8 cellular contexts compared by ENCODE assay signal in the genomic region with DNA sequence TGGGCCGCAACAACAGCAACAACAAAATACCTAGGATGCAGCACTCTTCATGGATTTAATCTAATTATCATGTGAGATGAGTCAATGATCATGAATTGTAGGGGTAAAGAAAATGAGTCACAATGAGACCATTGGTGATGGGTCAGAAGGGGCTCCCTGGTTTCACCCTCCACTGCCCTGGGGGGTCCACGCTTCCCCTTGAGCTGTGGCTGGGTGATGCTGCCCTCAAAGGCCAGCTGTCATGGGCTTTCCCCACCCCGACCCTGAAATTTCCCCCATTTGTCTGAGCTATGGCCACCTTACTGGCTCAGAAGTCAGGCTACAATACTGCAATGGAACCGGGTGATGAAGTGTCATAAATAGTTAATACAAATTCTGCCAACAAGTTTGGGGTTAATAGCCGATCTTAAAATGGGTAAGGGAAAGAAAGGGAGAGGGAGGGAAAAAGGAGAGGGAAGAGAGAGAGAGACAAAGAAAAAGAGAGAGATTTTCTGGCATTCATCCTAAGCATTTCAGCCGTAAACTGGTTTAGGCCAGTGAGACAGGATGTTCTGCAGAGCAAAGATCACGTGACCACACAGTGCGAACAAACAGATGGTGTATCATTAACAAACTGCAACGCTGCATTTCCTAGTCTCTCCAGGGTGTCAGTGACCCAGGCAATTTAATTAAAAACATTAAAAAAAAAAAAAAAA.
DNase-seq lines count a peak whose midpoint lies in the region; FAIRE-seq and TF ChIP-seq lines count a peak whose summit lies in the region.

No MANE protein-coding gene starts in this region.

- peak; percentile 28 for DNase-seq in stimulated activated CD4-positive, alpha-beta T cell treated with anti-CD3 and anti-CD28 coated beads, Interleukin-2, amount 100 ng/mL, for 4 hours (ENCODE audit: low read depth)
- DNase-seq in stimulated activated CD4-positive, alpha-beta T cell treated with anti-CD3 and anti-CD28 coated beads, Interleukin-4, amount 100 ng/mL, for 1 hour = no peak
- peak; percentile 14 for DNase-seq in HS-5 (ENCODE audit: low read depth)
- DNase-seq in RCC 7860 (ENCODE audit: low spot score) = peak; percentile 91
- DNase-seq in iris pigment epithelial cell (ENCODE audit: low read depth) = peak; percentile 92
- DNase-seq in smooth muscle cell of the brain vasculature (ENCODE audit: low read depth, low spot score) = peak; percentile 55
- no peak for DNase-seq in NCI-H1930 (lab: John Stamatoyannopoulos, UW)

- peaks cover 19% of the 10 kb centered on the region for H3K27me3 Mint-ChIP-seq in brain

- peak; percentile 91 for FAIRE-seq in RCC 7860 (lab: Jason Lieb, UNC)

- peaks cover 0 to 6% (median 4%) of the 10 kb centered on the region in 5 experiments for H3K9me3 Mint-ChIP-seq in brain

- no peaks in the 10 kb centered on the region for H3K36me3 Mint-ChIP-seq in brain

- peak overlapping the region in 4 of 5 experiments; percentile 1 to 56 (median 25) for H3K4me3 Mint-ChIP-seq in brain

- H3K27ac Mint-ChIP-seq in brain = peak overlapping the region; percentile 89 to 98 (median 96)

- no peak for TF ChIP-seq CTCF in brain (conservative IDR thresholded peaks at IDR 0.05)

- H3K4me1 Mint-ChIP-seq in brain = peaks cover 45% of the 10 kb centered on the region

Comparison
In these comparisons a context has a peak if more than half of its experiments do, and no peak if none do; other contexts are left out.
1. DNase-seq: peak in stimulated activated CD4-positive, alpha-beta T cell treated with anti-CD3 and anti-CD28 coated beads, Interleukin-2, amount 100 ng/mL, for 4 hours (single experiment), HS-5 (single experiment), RCC 7860 (single experiment), iris pigment epithelial cell (single experiment) and smooth muscle cell of the brain vasculature (single experiment); none in stimulated activated CD4-positive, alpha-beta T cell treated with anti-CD3 and anti-CD28 coated beads, Interleukin-4, amount 100 ng/mL, for 1 hour (single experiment) and NCI-H1930 (0 of 2).